In genomic region chr21:43775795-43776430, GRCh38 we compare ENCODE assay signal across 1 cellular context.
TF ChIP-seq lines count a peak whose summit lies in the region.

Gene CSTB (minus strand): TSS chr21:43776308. CDS start chr21:43776269, 39 bp downstream.

TF ChIP-seq in A549, 52 proteins besides CTCF, POLR2A, EP300 and RAD21 (continued from another document):
- TF ChIP-seq PBX3 (IDR thresholded peaks at IDR 0.05) (no peak), HES2 (IDR thresholded peaks at IDR 0.05) (no peak), RFX5 (IDR thresholded peaks at IDR 0.05) (no peak), ESRRA (IDR thresholded peaks at IDR 0.05; ENCODE audit: borderline replicate concordance, low read length) (no peak), RNF2 (IDR thresholded peaks at IDR 0.05; ENCODE audit: borderline replicate concordance, low read depth) (no peak), HEYL (CRISPR knock-in tag; IDR thresholded peaks at IDR 0.05) (no peak), RCOR1 (IDR thresholded peaks at IDR 0.05; ENCODE audit: low read depth, low read length) (no peak), REST (IDR thresholded peaks at IDR 0.05) (no peak), CEBPB (IDR thresholded peaks at IDR 0.05) (no peak), EHF (CRISPR knock-in tag; IDR thresholded peaks at IDR 0.05) (no peak), MYC (IDR thresholded peaks at IDR 0.05; ENCODE audit: borderline replicate concordance, low read length) (no peak), JUNB (IDR thresholded peaks at IDR 0.05) (no peak), HOXB5 (CRISPR knock-in tag; IDR thresholded peaks at IDR 0.05) (no peak), MAZ (IDR thresholded peaks at IDR 0.05; ENCODE audit: borderline replicate concordance, low read depth, low read length) (no peak), MAX (IDR thresholded peaks at IDR 0.05) (peak; percentile 51), ZSCAN20 (CRISPR knock-in tag; IDR thresholded peaks at IDR 0.05) (no peak), HDAC2 (IDR thresholded peaks at IDR 0.05) (no peak), PHF8 (IDR thresholded peaks at IDR 0.05; ENCODE audit: borderline replicate concordance, low read depth) (peak; percentile 73; the same call in 1 of the 2 replicates), CHD2 (IDR thresholded peaks at IDR 0.05; ENCODE audit: low read length, partially characterized antibody) (no peak), SREBF2 (IDR thresholded peaks at IDR 0.05) (no peak), HMGXB4 (CRISPR knock-in tag; IDR thresholded peaks at IDR 0.05; ENCODE audit: borderline replicate concordance) (no peak), BHLHE40 (IDR thresholded peaks at IDR 0.05; ENCODE audit: low read depth, low read length) (no peak), MAFK (IDR thresholded peaks at IDR 0.05; ENCODE audit: partially characterized antibody) (no peak), CBX8 (IDR thresholded peaks at IDR 0.05) (no peak), TP53 (CRISPR knock-in tag; IDR thresholded peaks at IDR 0.05) (no peak), KDM1A (IDR thresholded peaks at IDR 0.05; ENCODE audit: low read depth) (no peak), TFCP2L1 (CRISPR knock-in tag; IDR thresholded peaks at IDR 0.05) (no peak)
